In the genomic region with DNA sequence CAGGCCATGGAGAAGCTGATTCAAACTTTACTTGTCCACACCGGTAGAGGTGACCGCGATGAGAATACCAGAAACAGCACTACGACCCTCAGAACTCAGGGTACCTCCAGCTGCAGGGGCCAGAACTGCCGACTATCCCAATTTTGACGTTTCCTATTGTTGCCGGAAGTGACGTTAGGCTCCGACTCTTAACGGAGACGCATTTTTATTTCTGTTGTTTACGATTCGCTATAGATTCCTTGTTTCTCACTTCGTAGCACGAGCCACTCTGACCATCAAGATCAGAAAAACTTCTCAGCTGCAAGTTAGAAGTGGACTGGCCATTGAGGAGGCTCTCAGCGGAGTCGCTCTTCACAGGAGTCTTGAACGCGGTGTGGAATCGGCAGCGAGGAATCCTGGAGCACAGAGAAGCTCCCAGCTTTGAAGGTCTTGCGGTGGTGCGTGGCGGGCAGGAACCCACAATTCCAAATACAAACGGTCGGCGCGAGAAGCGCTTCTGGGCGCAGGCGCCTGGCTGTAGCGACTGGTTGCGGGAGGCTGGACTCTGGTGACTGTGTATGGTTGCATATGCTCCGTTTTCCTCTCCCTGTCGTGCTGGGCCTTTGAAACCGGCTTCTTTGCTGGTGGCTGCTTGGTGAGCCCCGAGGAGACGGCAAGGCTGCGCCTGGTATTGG, we compare ENCODE assay signal across 8 cellular contexts. TPM values are rescaled to one million over a fixed set of nuclear protein-coding genes. Genes with fewer than 3 reads are reported as not detected.
DNase-seq lines count a peak whose midpoint lies in the region; ATAC-seq and TF ChIP-seq lines count a peak whose summit lies in the region.

A gene with protein sequence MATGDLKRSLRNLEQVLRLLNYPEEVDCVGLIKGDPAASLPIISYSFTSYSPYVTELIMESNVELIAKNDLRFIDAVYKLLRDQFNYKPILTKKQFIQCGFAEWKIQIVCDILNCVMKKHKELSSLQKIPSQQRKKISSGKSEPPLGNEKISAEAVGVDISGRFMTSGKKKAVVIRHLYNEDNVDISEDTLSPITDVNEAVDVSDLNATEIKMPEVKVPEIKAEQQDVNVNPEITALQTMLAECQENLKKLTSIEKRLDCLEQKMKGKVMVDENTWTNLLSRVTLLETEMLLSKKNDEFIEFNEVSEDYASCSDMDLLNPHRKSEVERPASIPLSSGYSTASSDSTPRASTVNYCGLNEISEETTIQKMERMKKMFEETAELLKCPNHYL (plus strand): TSS at position 405 of the 674 bp plus-strand sequence. CDS start 15,211 bp downstream, outside the sequence.
TSS of gene FBXO8 (minus strand) at position 161 of the 674 bp plus-strand sequence. CDS start 20,575 bp downstream, outside the sequence.

- DNase-seq in COR-L47 (lab: John Stamatoyannopoulos, UW) = peak; percentile 50
- DNase-seq in HS-5 (ENCODE audit: low read depth) = peak; percentile 77
- peak; percentile 82 for DNase-seq in activated CD8-positive, alpha-beta memory T cell treated with anti-CD3 and anti-CD28 coated beads, Interleukin-2, amount 50 U/mL, for 48 hours
- DNase-seq in epithelial cell of esophagus (ENCODE audit: low read depth) = peak; percentile 77
- DNase-seq in stimulated activated CD8-positive, alpha-beta memory T cell treated with anti-CD3 and anti-CD28 coated beads, Interleukin-2, amount 100 ng/mL, for 48 hours (ENCODE audit: low read depth in 2 of 2) = peak; percentile 31 to 45

- peak within 1 kb of the TSS; percentile 93 for H3K27ac ChIP-seq in OCI-LY1 (ENCODE audit: low read depth, low read length, poor library complexity, severe bottlenecking)

- H3K4me3 ChIP-seq in OCI-LY1 (ENCODE audit: low read depth, low read length, poor library complexity, severe bottlenecking) (peak within 1 kb of the TSS; percentile 90), epithelial cell of esophagus (ENCODE audit: low read length) (peak within 1 kb of the TSS; percentile 91), mononuclear cell (ENCODE audit: low read length) (peak within 1 kb of the TSS; percentile 89)

- peaks cover 40% of the 10 kb centered on the region for H3K4me1 ChIP-seq in OCI-LY1 (ENCODE audit: insufficient read depth, low read length, severe bottlenecking)
- H3K4me1 ChIP-seq in mononuclear cell (ENCODE audit: insufficient read depth, low read length) = peaks cover 13% of the 10 kb centered on the region

- peaks cover 22% of the 10 kb centered on the region for H3K36me3 ChIP-seq in OCI-LY1 (ENCODE audit: insufficient read depth, low read length)

- H3K79me2 ChIP-seq in OCI-LY1 (ENCODE audit: insufficient read depth, low read length) = peaks cover 73% of the 10 kb centered on the region

- peak; percentile 20 for ATAC-seq in GM19468 (IDR thresholded peaks at IDR 0.05; ENCODE audit: extremely low read depth, unreplicated experiment)

- H3K27me3 ChIP-seq in OCI-LY1 (ENCODE audit: insufficient read depth, low read length) = no peaks in the 10 kb centered on the region
- H3K27me3 ChIP-seq in mononuclear cell (ENCODE audit: insufficient read depth, low read length) = no peaks in the 10 kb centered on the region

- peak within 1 kb of the TSS; percentile 95 for H2AFZ ChIP-seq in OCI-LY1 (ENCODE audit: low read length)

- TF ChIP-seq CTCF in OCI-LY1 (IDR thresholded peaks at IDR 0.05; ENCODE audit: low read length) = no peak
- TF ChIP-seq CTCF in epithelial cell of esophagus (IDR thresholded peaks at IDR 0.05; ENCODE audit: insufficient read depth, low read depth, low read length, missing control alignments) = no peak

- H3F3A ChIP-seq in OCI-LY1 (ENCODE audit: insufficient read depth, low read length) = no peaks in the 10 kb centered on the region

- peak within 1 kb of the TSS; percentile 86 for H3K4me2 ChIP-seq in OCI-LY1 (ENCODE audit: low read length)

- no peaks in the 10 kb centered on the region for H3K9me2 ChIP-seq in OCI-LY1 (ENCODE audit: low read depth, low read length)

- no peaks in the 10 kb centered on the region for H4K20me1 ChIP-seq in OCI-LY1 (ENCODE audit: insufficient read depth, low read length)

- peaks cover 8% of the 10 kb centered on the region; the same call in 1 of the 2 replicates for H3K9me3 ChIP-seq in OCI-LY1 (ENCODE audit: low read length)
- no peaks in the 10 kb centered on the region for H3K9me3 ChIP-seq in mononuclear cell (ENCODE audit: low read depth, low read length)

- H3K9ac ChIP-seq in OCI-LY1 (ENCODE audit: low read length) = peak within 1 kb of the TSS; percentile 96

RNA-seq across cellular contexts. Expression of the first gene that starts in this region (rescaled TPM):
- total RNA-seq in mononuclear cell = 14.1 TPM

RNA-seq across cellular contexts. Expression of gene FBXO8, which starts in this region (rescaled TPM):
- total RNA-seq in mononuclear cell = 35.9 TPM

Comparison
In these comparisons a context has a peak if more than half of its experiments do, and no peak if none do; other contexts are left out.
1. Peak in every context shown above with its lines: DNase-seq, ATAC-seq, H3K4me3 ChIP-seq and H3K27ac ChIP-seq.